ENCODE assay signal across 1 cellular context in the genomic region with DNA sequence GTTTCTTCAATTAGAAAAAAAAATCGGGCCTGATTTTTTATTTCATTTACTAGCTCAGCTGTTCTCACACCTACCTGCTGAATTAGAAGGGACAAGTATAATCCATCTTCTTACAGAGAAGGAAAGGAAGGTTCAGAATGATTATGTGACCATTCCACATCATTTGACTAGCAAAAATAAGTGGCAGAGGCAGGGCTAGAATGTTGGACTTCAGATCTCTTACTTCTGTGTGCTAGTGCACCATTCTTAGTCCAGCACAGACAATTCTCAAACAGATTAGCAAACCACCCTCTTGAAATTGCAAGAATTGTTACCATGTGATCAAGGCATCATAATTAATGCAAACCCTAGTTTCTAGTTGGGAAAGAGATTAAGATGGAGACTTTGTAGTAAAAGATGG.
TF ChIP-seq lines count a peak whose summit lies in the region.

No MANE protein-coding gene starts in this region.

TF ChIP-seq in H1, 55 proteins besides CTCF, POLR2A, EP300 and RAD21:
- TF ChIP-seq MAFK (IDR thresholded peaks at IDR 0.05; ENCODE audit: low read depth, low read length) (no peak), CHD2 (IDR thresholded peaks at IDR 0.05; ENCODE audit: low read length) (no peak), CTBP2 (IDR thresholded peaks at IDR 0.05; ENCODE audit: borderline replicate concordance, insufficient read depth, insufficient read length, low read length) (no peak), NANOG (IDR thresholded peaks at IDR 0.05; ENCODE audit: insufficient read depth, low read depth, low read length, poor library complexity, severe bottlenecking) (no peak), RBBP5 (IDR thresholded peaks at IDR 0.05; ENCODE audit: borderline replicate concordance, low read depth, low read length) (no peak), TAF1 (IDR thresholded peaks at IDR 0.05; ENCODE audit: low read depth, low read length) (no peak), CEBPB (IDR thresholded peaks at IDR 0.05; ENCODE audit: low read depth, low read length) (no peak), EZH2 (IDR thresholded peaks at IDR 0.05; ENCODE audit: low read depth, low read length, severe bottlenecking) (no peak), SAP30 (IDR thresholded peaks at IDR 0.05; ENCODE audit: insufficient read depth, insufficient replicate concordance, low read length) (no peak), SIX5 (IDR thresholded peaks at IDR 0.05; ENCODE audit: low read depth, low read length) (no peak), SIN3A (conservative IDR thresholded peaks at IDR 0.05 in 1 of 2, IDR thresholded peaks at IDR 0.05 in 1 of 2; ENCODE audit: low read depth in 1 of 2, low read length in 2 of 2) (no peak), CBX8 (IDR thresholded peaks at IDR 0.05; ENCODE audit: borderline replicate concordance, low read depth, low read length) (no peak)
- TF ChIP-seq, protein P1, sequence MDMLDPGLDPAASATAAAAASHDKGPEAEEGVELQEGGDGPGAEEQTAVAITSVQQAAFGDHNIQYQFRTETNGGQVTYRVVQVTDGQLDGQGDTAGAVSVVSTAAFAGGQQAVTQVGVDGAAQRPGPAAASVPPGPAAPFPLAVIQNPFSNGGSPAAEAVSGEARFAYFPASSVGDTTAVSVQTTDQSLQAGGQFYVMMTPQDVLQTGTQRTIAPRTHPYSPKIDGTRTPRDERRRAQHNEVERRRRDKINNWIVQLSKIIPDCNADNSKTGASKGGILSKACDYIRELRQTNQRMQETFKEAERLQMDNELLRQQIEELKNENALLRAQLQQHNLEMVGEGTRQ (IDR thresholded peaks at IDR 0.05; ENCODE audit: low read length): no peak
TF ChIP-seq in H1: peak in this region for 0.
